8 cellular contexts compared by ENCODE assay signal in genomic region chr7:7103343-7104313, GRCh38.
DNase-seq lines count a peak whose midpoint lies in the region; ATAC-seq and TF ChIP-seq lines count a peak whose summit lies in the region.

No MANE protein-coding gene starts in this region.

- H2AFZ ChIP-seq in OCI-LY3 (ENCODE audit: low read depth, low read length): peak overlapping the region; percentile 32; the same call in 1 of the 2 replicates

- H3K9me3 Mint-ChIP-seq in activated naive CD8-positive, alpha-beta T cell treated with anti-CD3 and anti-CD28 coated beads, Interleukin-2, amount 10 ng/mL, durations not matched to agents 7 days and 5 days: peaks cover 2% of the 10 kb centered on the region
- H3K9me3 Mint-ChIP-seq in activated naive CD8-positive, alpha-beta T cell treated with anti-CD3 and anti-CD28 coated beads, Interleukin-2, amount 50 U/mL, for 24 hours: peaks cover under 1% of the 10 kb centered on the region
- peaks cover 0 to 4% (median 0%) of the 10 kb centered on the region in 3 donors for H3K9me3 Mint-ChIP-seq in IgD-negative memory B cell

- TF ChIP-seq CTCF in OCI-LY3 (IDR thresholded peaks at IDR 0.05; ENCODE audit: low read depth, low read length) (peak; percentile 52), colonic mucosa (IDR thresholded peaks at IDR 0.05) (peak; percentile 62), lower lobe of right lung (IDR thresholded peaks at IDR 0.05) (peak; percentile 65)

- H3K4me2 ChIP-seq in OCI-LY3 (ENCODE audit: low read length): peak overlapping the region; percentile 35

- H3K9ac ChIP-seq in OCI-LY3 (ENCODE audit: low read length) (no peak overlapping the region), colonic mucosa (ENCODE audit: low read depth in 2 of 2, low read length in 2 of 2) (no peak overlapping the region)

- no peak for DNase-seq in activated naive CD8-positive, alpha-beta T cell treated with anti-CD3 and anti-CD28 coated beads, Interleukin-2, amount 10 ng/mL, durations not matched to agents 7 days and 5 days
- no peak for DNase-seq in activated naive CD8-positive, alpha-beta T cell treated with anti-CD3 and anti-CD28 coated beads, Interleukin-2, amount 50 U/mL, for 24 hours
- DNase-seq in colonic mucosa (no peak), lower lobe of right lung (no peak)

- H3K27me3 Mint-ChIP-seq in activated naive CD8-positive, alpha-beta T cell treated with anti-CD3 and anti-CD28 coated beads, Interleukin-2, amount 10 ng/mL, durations not matched to agents 7 days and 5 days: peaks cover 2% of the 10 kb centered on the region
- no peaks in the 10 kb centered on the region for H3K27me3 Mint-ChIP-seq in activated naive CD8-positive, alpha-beta T cell treated with anti-CD3 and anti-CD28 coated beads, Interleukin-2, amount 50 U/mL, for 24 hours
- H3K27me3 Mint-ChIP-seq in IgD-negative memory B cell: no peaks in the 10 kb centered on the region

- intact Hi-C loops in colonic mucosa (cut with DNase I): loop anchor here (5.0 to 10.0 kb wide), 3 partner anchors 81 to 434 kb away; partner anchors contain the start of genes C1GALT1 and COL28A1
- intact Hi-C loops in lower lobe of right lung (cut with DNase I): no loop called here

- peaks cover 11% of the 10 kb centered on the region for H3K4me1 Mint-ChIP-seq in activated naive CD8-positive, alpha-beta T cell treated with anti-CD3 and anti-CD28 coated beads, Interleukin-2, amount 10 ng/mL, durations not matched to agents 7 days and 5 days
- peaks cover 24% of the 10 kb centered on the region for H3K4me1 Mint-ChIP-seq in activated naive CD8-positive, alpha-beta T cell treated with anti-CD3 and anti-CD28 coated beads, Interleukin-2, amount 50 U/mL, for 24 hours
- H3K4me1 Mint-ChIP-seq in IgD-negative memory B cell: peaks cover 1 to 6% (median 5%) of the 10 kb centered on the region in 3 donors

- H3K4me3 ChIP-seq in OCI-LY3 (ENCODE audit: low read length): no peak overlapping the region; the same call in 1 of the 2 replicates
- no peak overlapping the region for H3K4me3 ChIP-seq in colonic mucosa
- H3K4me3 ChIP-seq in lower lobe of right lung: no peak overlapping the region

- no peaks in the 10 kb centered on the region for H3K79me2 ChIP-seq in OCI-LY3 (ENCODE audit: low read length)

- ATAC-seq in activated naive CD8-positive, alpha-beta T cell treated with anti-CD3 and anti-CD28 coated beads, Interleukin-2, amount 10 ng/mL, durations not matched to agents 7 days and 5 days (ENCODE audit: low read depth): peak; percentile 75
- ATAC-seq in activated naive CD8-positive, alpha-beta T cell treated with anti-CD3 and anti-CD28 coated beads, Interleukin-2, amount 50 U/mL, for 24 hours: no peak
- ATAC-seq in lower lobe of right lung (peak; percentile 71 to 79), HG02973 (IDR thresholded peaks at IDR 0.05; ENCODE audit: unreplicated experiment) (no peak), GM19463 (IDR thresholded peaks at IDR 0.05; ENCODE audit: unreplicated experiment) (no peak)

- H3K36me3 Mint-ChIP-seq in activated naive CD8-positive, alpha-beta T cell treated with anti-CD3 and anti-CD28 coated beads, Interleukin-2, amount 10 ng/mL, durations not matched to agents 7 days and 5 days: peaks cover 3% of the 10 kb centered on the region
- H3K36me3 Mint-ChIP-seq in activated naive CD8-positive, alpha-beta T cell treated with anti-CD3 and anti-CD28 coated beads, Interleukin-2, amount 50 U/mL, for 24 hours (ENCODE audit: low read depth): no peaks in the 10 kb centered on the region
- no peaks in the 10 kb centered on the region for H3K36me3 Mint-ChIP-seq in IgD-negative memory B cell

- H3K27me3 ChIP-seq in OCI-LY3 (ENCODE audit: low read depth, low read length) (no peaks in the 10 kb centered on the region), colonic mucosa (no peaks in the 10 kb centered on the region), lower lobe of right lung (ENCODE audit: low read depth) (no peaks in the 10 kb centered on the region)

- H3K27ac ChIP-seq in OCI-LY3 (ENCODE audit: low read length): no peak overlapping the region
- no peak overlapping the region for H3K27ac ChIP-seq in colonic mucosa
- no peak overlapping the region for H3K27ac ChIP-seq in lower lobe of right lung

- H3K4me3 Mint-ChIP-seq in activated naive CD8-positive, alpha-beta T cell treated with anti-CD3 and anti-CD28 coated beads, Interleukin-2, amount 10 ng/mL, durations not matched to agents 7 days and 5 days: no peak overlapping the region
- H3K4me3 Mint-ChIP-seq in activated naive CD8-positive, alpha-beta T cell treated with anti-CD3 and anti-CD28 coated beads, Interleukin-2, amount 50 U/mL, for 24 hours: no peak overlapping the region
- no peak overlapping the region for H3K4me3 Mint-ChIP-seq in IgD-negative memory B cell

- H3K9me3 ChIP-seq in OCI-LY3 (ENCODE audit: insufficient read depth, low read length) (no peaks in the 10 kb centered on the region), colonic mucosa (no peaks in the 10 kb centered on the region), lower lobe of right lung (peaks cover 3% of the 10 kb centered on the region)

- H4K20me1 ChIP-seq in OCI-LY3 (ENCODE audit: insufficient read depth, low read length): no peaks in the 10 kb centered on the region

- POLR2A ChIA-PET in activated naive CD8-positive, alpha-beta T cell treated with anti-CD3 and anti-CD28 coated beads, Interleukin-2, amount 10 ng/mL, durations not matched to agents 7 days and 5 days (lab: Charles Lee): interaction anchor here (0.6 to 1.6 kb wide), 2 partner anchors 78 to 465 kb away, joined by 3 to 8 read pairs; partner anchors contain the start of gene C1GALT1

- H3K27ac Mint-ChIP-seq in activated naive CD8-positive, alpha-beta T cell treated with anti-CD3 and anti-CD28 coated beads, Interleukin-2, amount 10 ng/mL, durations not matched to agents 7 days and 5 days: no peak overlapping the region
- H3K27ac Mint-ChIP-seq in activated naive CD8-positive, alpha-beta T cell treated with anti-CD3 and anti-CD28 coated beads, Interleukin-2, amount 50 U/mL, for 24 hours: no peak overlapping the region
- H3K27ac Mint-ChIP-seq in IgD-negative memory B cell: peak overlapping the region in 2 of 3 donors; percentile 40 to 55

- no peaks in the 10 kb centered on the region for H3K4me1 ChIP-seq in OCI-LY3 (ENCODE audit: low read length)
- no peaks in the 10 kb centered on the region for H3K4me1 ChIP-seq in colonic mucosa
- peaks cover 26% of the 10 kb centered on the region for H3K4me1 ChIP-seq in lower lobe of right lung

- H3K36me3 ChIP-seq in OCI-LY3 (replicated peaks; ENCODE audit: low read depth, low read length): no peaks in the 10 kb centered on the region
- no peaks in the 10 kb centered on the region for H3K36me3 ChIP-seq in colonic mucosa
- no peaks in the 10 kb centered on the region for H3K36me3 ChIP-seq in lower lobe of right lung

Comparison
In these comparisons a context has a peak if more than half of its experiments do, and no peak if none do; other contexts are left out.
1. ATAC-seq: peak in activated naive CD8-positive, alpha-beta T cell treated with anti-CD3 and anti-CD28 coated beads, Interleukin-2, amount 10 ng/mL, durations not matched to agents 7 days and 5 days (single experiment) and lower lobe of right lung (2 of 2); none in activated naive CD8-positive, alpha-beta T cell treated with anti-CD3 and anti-CD28 coated beads, Interleukin-2, amount 50 U/mL, for 24 hours (single experiment), HG02973 (single experiment) and GM19463 (single experiment).
2. H3K27ac Mint-ChIP-seq: peak in IgD-negative memory B cell (2 of 3); none in activated naive CD8-positive, alpha-beta T cell treated with anti-CD3 and anti-CD28 coated beads, Interleukin-2, amount 10 ng/mL, durations not matched to agents 7 days and 5 days (single experiment) and activated naive CD8-positive, alpha-beta T cell treated with anti-CD3 and anti-CD28 coated beads, Interleukin-2, amount 50 U/mL, for 24 hours (single experiment).
3. Peak in every context shown above with its lines, with median percentiles within 50 percentile points of each other: CTCF ChIP-seq.